In genomic region chr10:48661441-48661840, GRCh38 we compare ENCODE assay signal across 24 cellular contexts. TPM values are rescaled to one million over a fixed set of nuclear protein-coding genes. Genes with fewer than 3 reads are reported as not detected.
"Had no signal": no experiment of that assay in that cellular context is flagged by ENCODE, and none has a peak within 500 bp of the region (broad histone marks: within the 10 kb centered on the region; RNA-seq: fewer than 3 reads in every experiment).

No MANE protein-coding gene starts in this region.

- H3K4me3 ChIP-seq: esophagus muscularis mucosa, gastroesophageal sphincter, heart left ventricle, hepatocyte, left lung, prostate gland, sigmoid colon, suprapubic skin, transverse colon, upper lobe of right lung, uterus had no signal

- H3K9me3 Mint-ChIP-seq: natural killer cell treated with Interleukin-12 subunit alpha and Interleukin-12 subunit beta and Interleukin-15 and Interleukin-18, amount 100 ng/mL, for 72 hours; neural crest cell had no signal

- H3K36me3 Mint-ChIP-seq: natural killer cell treated with Interleukin-12 subunit alpha and Interleukin-12 subunit beta and Interleukin-15 and Interleukin-18, amount 100 ng/mL, for 72 hours had no signal

- H3K79me2 ChIP-seq: hepatocyte had no signal

- DNase-seq: cerebellar nuclear complex; effector CD8-positive, alpha-beta T cell; foreskin keratinocyte; heart left ventricle; left cardiac atrium; left lung; sigmoid colon; stimulated activated CD4-positive, alpha-beta T cell treated with anti-CD3 and anti-CD28 coated beads, Interleukin-4, amount 100 ng/mL, for 4 hours; stimulated activated naive CD4-positive, alpha-beta T cell; stimulated activated naive CD8-positive, alpha-beta T cell treated with anti-CD3 and anti-CD28 coated beads, Interleukin-15, amount 100 ng/mL, for 72 hours; transverse colon; upper lobe of right lung; uterus had no signal

- H3K4me1 ChIP-seq: foreskin keratinocyte, prostate gland, uterus had no signal

- H3K4me3 Mint-ChIP-seq: natural killer cell treated with Interleukin-12 subunit alpha and Interleukin-12 subunit beta and Interleukin-15 and Interleukin-18, amount 100 ng/mL, for 72 hours; neural crest cell; stimulated activated naive CD8-positive, alpha-beta T cell treated with anti-CD3 and anti-CD28 coated beads, Interleukin-15, amount 100 ng/mL, for 72 hours had no signal

- ATAC-seq: foreskin keratinocyte; gastroesophageal sphincter; heart left ventricle; left cardiac atrium; left lung; natural killer cell treated with Interleukin-12 subunit alpha and Interleukin-12 subunit beta and Interleukin-15 and Interleukin-18, amount 100 ng/mL, for 72 hours; right cardiac atrium; stimulated activated naive CD8-positive, alpha-beta T cell treated with anti-CD3 and anti-CD28 coated beads, Interleukin-15, amount 100 ng/mL, for 72 hours; upper lobe of right lung had no signal

- H3K27ac ChIP-seq: esophagus muscularis mucosa, foreskin keratinocyte, gastroesophageal sphincter, heart left ventricle, hepatocyte, left lung, prostate gland, sigmoid colon, suprapubic skin, transverse colon, upper lobe of right lung, uterus had no signal

- H3K27ac Mint-ChIP-seq: natural killer cell treated with Interleukin-12 subunit alpha and Interleukin-12 subunit beta and Interleukin-15 and Interleukin-18, amount 100 ng/mL, for 72 hours; stimulated activated naive CD8-positive, alpha-beta T cell treated with anti-CD3 and anti-CD28 coated beads, Interleukin-15, amount 100 ng/mL, for 72 hours had no signal

- H3K36me3 ChIP-seq: esophagus muscularis mucosa, gastroesophageal sphincter, heart left ventricle, left lung, prostate gland, sigmoid colon, suprapubic skin, transverse colon, upper lobe of right lung, uterus had no signal

- H3K4me2 ChIP-seq: hepatocyte had no signal

- H3K27me3 ChIP-seq: heart left ventricle, hepatocyte, upper lobe of right lung, uterus had no signal

RNA-seq across cellular contexts. Expression of gene WDFY4, which starts 23.2 kb away (rescaled TPM):
- total RNA-seq: epithelial cell of proximal tubule, kidney epithelial cell, neural crest cell, osteocyte had no signal
- polyA plus RNA-seq: foreskin keratinocyte had no signal
